Comparison of ENCODE assay signal across 1 cellular context in the genomic region with DNA sequence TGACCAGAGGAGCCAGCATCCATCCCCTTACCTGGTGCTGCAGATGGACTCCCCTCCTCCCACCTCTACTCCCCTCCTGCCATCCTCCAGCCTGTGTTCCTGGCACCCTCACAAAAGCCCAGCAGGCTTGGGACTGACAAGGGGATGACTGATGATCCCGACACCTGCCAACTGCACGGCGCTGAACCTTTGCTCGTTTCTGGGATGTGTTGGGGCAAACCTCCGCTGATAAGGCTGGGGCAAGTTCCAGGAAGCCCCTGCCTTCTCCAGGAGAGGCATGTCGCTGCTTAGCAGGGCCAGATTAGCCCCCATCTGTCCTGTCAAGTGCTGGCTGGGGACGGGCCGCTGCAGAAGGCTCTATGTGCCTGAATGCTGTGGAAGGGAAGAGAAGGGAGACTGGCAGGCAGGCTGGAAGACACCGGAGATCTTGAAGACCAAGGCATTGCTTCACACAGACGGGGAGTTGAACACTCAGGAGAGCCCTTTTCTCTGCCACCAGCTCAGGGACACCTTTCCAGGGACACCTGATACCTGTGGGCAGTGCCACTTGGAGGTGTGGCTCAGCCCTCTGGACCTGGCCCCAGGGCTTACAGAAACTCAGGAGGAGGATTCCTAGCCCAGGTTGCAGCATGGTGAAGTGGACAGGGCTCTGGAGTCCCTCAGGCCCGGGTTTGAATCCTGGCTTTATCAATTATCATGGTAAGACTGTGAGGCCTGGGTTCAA.
TF ChIP-seq lines count a peak whose summit lies in the region.

No MANE protein-coding gene starts in this region.

TF ChIP-seq in HEK293, 187 proteins besides CTCF, POLR2A, EP300 and RAD21 (continued from another document):
- TF ChIP-seq ZBTB1 (tag by site-specific recombination; IDR thresholded peaks at IDR 0.05) (no peak), ZFP69B (tag by site-specific recombination; IDR thresholded peaks at IDR 0.05) (no peak), ZNF585B (tag by site-specific recombination; IDR thresholded peaks at IDR 0.05) (no peak), SP2 (tag by site-specific recombination; IDR thresholded peaks at IDR 0.05) (no peak), ZNF791 (tag by site-specific recombination; IDR thresholded peaks at IDR 0.05) (no peak), ZNF138 (tag by site-specific recombination; IDR thresholded peaks at IDR 0.05; ENCODE audit: borderline replicate concordance) (no peak), ZNF776 (tag by site-specific recombination; IDR thresholded peaks at IDR 0.05; ENCODE audit: borderline replicate concordance) (no peak), ZNF354C (tag by site-specific recombination; IDR thresholded peaks at IDR 0.05; ENCODE audit: borderline replicate concordance, low read depth) (no peak), ZNF169 (tag by site-specific recombination; IDR thresholded peaks at IDR 0.05) (no peak), ZNF747 (tag by site-specific recombination; IDR thresholded peaks at IDR 0.05) (no peak), ZNF433 (tag by site-specific recombination; IDR thresholded peaks at IDR 0.05; ENCODE audit: low read depth) (no peak), KLF16 (tag by site-specific recombination; IDR thresholded peaks at IDR 0.05) (no peak), ZNF133 (tag by site-specific recombination; IDR thresholded peaks at IDR 0.05) (no peak), ZSCAN30 (tag by site-specific recombination; IDR thresholded peaks at IDR 0.05) (no peak), MEIS1 (CRISPR knock-in tag; IDR thresholded peaks at IDR 0.05; ENCODE audit: borderline replicate concordance) (peak; percentile 50; the same call in 1 of the 2 replicates), ZBTB17 (tag by site-specific recombination; IDR thresholded peaks at IDR 0.05) (0 out of 2 replicates have a peak, but pooled peaks have one; percentile 26), ZNF335 (tag by site-specific recombination; conservative IDR thresholded peaks at IDR 0.05) (0 out of 2 replicates have a peak, but pooled peaks have one; percentile 28), SP7 (tag by site-specific recombination; IDR thresholded peaks at IDR 0.05) (peak; percentile 27; the same call in 1 of the 2 replicates)
- TF ChIP-seq, protein P1, sequence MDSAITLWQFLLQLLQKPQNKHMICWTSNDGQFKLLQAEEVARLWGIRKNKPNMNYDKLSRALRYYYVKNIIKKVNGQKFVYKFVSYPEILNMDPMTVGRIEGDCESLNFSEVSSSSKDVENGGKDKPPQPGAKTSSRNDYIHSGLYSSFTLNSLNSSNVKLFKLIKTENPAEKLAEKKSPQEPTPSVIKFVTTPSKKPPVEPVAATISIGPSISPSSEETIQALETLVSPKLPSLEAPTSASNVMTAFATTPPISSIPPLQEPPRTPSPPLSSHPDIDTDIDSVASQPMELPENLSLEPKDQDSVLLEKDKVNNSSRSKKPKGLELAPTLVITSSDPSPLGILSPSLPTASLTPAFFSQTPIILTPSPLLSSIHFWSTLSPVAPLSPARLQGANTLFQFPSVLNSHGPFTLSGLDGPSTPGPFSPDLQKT (IDR thresholded peaks at IDR 0.05; ENCODE audit: borderline replicate concordance, low read depth, low read length), result no peak
- TF ChIP-seq, protein P2, sequence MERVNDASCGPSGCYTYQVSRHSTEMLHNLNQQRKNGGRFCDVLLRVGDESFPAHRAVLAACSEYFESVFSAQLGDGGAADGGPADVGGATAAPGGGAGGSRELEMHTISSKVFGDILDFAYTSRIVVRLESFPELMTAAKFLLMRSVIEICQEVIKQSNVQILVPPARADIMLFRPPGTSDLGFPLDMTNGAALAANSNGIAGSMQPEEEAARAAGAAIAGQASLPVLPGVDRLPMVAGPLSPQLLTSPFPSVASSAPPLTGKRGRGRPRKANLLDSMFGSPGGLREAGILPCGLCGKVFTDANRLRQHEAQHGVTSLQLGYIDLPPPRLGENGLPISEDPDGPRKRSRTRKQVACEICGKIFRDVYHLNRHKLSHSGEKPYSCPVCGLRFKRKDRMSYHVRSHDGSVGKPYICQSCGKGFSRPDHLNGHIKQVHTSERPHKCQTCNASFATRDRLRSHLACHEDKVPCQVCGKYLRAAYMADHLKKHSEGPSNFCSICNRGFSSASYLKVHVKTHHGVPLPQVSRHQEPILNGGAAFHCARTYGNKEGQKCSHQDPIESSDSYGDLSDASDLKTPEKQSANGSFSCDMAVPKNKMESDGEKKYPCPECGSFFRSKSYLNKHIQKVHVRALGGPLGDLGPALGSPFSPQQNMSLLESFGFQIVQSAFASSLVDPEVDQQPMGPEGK (tag by site-specific recombination; IDR thresholded peaks at IDR 0.05), result peak; percentile 65
- TF ChIP-seq, protein P3, sequence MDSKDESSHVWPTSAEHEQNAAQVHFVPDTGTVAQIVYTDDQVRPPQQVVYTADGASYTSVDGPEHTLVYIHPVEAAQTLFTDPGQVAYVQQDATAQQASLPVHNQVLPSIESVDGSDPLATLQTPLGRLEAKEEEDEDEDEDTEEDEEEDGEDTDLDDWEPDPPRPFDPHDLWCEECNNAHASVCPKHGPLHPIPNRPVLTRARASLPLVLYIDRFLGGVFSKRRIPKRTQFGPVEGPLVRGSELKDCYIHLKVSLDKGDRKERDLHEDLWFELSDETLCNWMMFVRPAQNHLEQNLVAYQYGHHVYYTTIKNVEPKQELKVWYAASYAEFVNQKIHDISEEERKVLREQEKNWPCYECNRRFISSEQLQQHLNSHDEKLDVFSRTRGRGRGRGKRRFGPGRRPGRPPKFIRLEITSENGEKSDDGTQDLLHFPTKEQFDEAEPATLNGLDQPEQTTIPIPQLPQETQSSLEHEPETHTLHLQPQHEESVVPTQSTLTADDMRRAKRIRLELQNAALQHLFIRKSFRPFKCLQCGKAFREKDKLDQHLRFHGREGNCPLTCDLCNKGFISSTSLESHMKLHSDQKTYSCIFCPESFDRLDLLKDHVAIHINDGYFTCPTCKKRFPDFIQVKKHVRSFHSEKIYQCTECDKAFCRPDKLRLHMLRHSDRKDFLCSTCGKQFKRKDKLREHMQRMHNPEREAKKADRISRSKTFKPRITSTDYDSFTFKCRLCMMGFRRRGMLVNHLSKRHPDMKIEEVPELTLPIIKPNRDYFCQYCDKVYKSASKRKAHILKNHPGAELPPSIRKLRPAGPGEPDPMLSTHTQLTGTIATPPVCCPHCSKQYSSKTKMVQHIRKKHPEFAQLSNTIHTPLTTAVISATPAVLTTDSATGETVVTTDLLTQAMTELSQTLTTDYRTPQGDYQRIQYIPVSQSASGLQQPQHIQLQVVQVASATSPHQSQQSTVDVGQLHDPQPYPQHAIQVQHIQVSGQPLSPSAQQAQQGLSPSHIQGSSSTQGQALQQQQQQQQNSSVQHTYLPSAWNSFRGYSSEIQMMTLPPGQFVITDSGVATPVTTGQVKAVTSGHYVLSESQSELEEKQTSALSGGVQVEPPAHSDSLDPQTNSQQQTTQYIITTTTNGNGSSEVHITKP (tag by site-specific recombination; IDR thresholded peaks at IDR 0.05), result peak; percentile 49; the same call in 1 of the 2 replicates
- TF ChIP-seq, protein P4, sequence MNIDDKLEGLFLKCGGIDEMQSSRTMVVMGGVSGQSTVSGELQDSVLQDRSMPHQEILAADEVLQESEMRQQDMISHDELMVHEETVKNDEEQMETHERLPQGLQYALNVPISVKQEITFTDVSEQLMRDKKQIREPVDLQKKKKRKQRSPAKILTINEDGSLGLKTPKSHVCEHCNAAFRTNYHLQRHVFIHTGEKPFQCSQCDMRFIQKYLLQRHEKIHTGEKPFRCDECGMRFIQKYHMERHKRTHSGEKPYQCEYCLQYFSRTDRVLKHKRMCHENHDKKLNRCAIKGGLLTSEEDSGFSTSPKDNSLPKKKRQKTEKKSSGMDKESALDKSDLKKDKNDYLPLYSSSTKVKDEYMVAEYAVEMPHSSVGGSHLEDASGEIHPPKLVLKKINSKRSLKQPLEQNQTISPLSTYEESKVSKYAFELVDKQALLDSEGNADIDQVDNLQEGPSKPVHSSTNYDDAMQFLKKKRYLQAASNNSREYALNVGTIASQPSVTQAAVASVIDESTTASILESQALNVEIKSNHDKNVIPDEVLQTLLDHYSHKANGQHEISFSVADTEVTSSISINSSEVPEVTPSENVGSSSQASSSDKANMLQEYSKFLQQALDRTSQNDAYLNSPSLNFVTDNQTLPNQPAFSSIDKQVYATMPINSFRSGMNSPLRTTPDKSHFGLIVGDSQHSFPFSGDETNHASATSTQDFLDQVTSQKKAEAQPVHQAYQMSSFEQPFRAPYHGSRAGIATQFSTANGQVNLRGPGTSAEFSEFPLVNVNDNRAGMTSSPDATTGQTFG (tag by site-specific recombination; IDR thresholded peaks at IDR 0.05; ENCODE audit: borderline replicate concordance), result no peak
- TF ChIP-seq, protein P5, sequence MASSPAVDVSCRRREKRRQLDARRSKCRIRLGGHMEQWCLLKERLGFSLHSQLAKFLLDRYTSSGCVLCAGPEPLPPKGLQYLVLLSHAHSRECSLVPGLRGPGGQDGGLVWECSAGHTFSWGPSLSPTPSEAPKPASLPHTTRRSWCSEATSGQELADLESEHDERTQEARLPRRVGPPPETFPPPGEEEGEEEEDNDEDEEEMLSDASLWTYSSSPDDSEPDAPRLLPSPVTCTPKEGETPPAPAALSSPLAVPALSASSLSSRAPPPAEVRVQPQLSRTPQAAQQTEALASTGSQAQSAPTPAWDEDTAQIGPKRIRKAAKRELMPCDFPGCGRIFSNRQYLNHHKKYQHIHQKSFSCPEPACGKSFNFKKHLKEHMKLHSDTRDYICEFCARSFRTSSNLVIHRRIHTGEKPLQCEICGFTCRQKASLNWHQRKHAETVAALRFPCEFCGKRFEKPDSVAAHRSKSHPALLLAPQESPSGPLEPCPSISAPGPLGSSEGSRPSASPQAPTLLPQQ (tag by site-specific recombination; IDR thresholded peaks at IDR 0.05), result no peak
